ENCODE assay signal across 8 cellular contexts in genomic region chr2:143513081-143513480, GRCh38.
DNase-seq lines count a peak whose midpoint lies in the region; ATAC-seq and TF ChIP-seq lines count a peak whose summit lies in the region.

No MANE protein-coding gene starts in this region.

- H3K4me3 ChIP-seq in GM12865 (ENCODE audit: low read depth, low read length) (no peak overlapping the region), epithelial cell of esophagus (ENCODE audit: low read length) (no peak overlapping the region)

- DNase-seq in ACHN (peak; percentile 48), GM12865 (ENCODE audit: low read depth) (peak; percentile 47), OCI-M2 (lab: John Stamatoyannopoulos, UW; ENCODE audit: unreplicated experiment) (peak; percentile 4), epithelial cell of esophagus (ENCODE audit: low read depth) (peak; percentile 43), myocyte (ENCODE audit: low read depth) (peak; percentile 82), NCI-H1930 (lab: John Stamatoyannopoulos, UW) (no peak), activated gamma-delta T cell (lab: John Stamatoyannopoulos, UW) (no peak)

- peak; percentile 75 for ATAC-seq in HG02981 (IDR thresholded peaks at IDR 0.05; ENCODE audit: unreplicated experiment)

- peak; percentile 75 for TF ChIP-seq CTCF in GM12865 (IDR thresholded peaks at IDR 0.05; ENCODE audit: insufficient read depth, low read depth, low read length, missing control alignments)
- TF ChIP-seq CTCF in epithelial cell of esophagus (IDR thresholded peaks at IDR 0.05; ENCODE audit: insufficient read depth, low read depth, low read length, missing control alignments) = peak; percentile 63

- in situ Hi-C loops in ACHN (cut with HindIII; ENCODE audit: low pct_ligation_motif_present, low pct_unique_long_range_greater_than_20kb, low sequenced_read_pairs) = no loop called here

Comparison
In these comparisons a context has a peak if more than half of its experiments do, and no peak if none do; other contexts are left out.
1. DNase-seq: peak in ACHN (single experiment), GM12865 (single experiment), OCI-M2 (single experiment), epithelial cell of esophagus (single experiment) and myocyte (single experiment); none in NCI-H1930 (0 of 2) and activated gamma-delta T cell (single experiment).